8 cellular contexts compared by ENCODE assay signal in genomic region chr3:19147905-19148767, GRCh38. TPM values are rescaled to one million over a fixed set of nuclear protein-coding genes. Genes with fewer than 3 reads are reported as not detected.
A peak's percentile ranks its signal among the peaks of the same experiment; 100 is the strongest.
DNase-seq lines count a peak whose midpoint lies in the region; ATAC-seq and TF ChIP-seq lines count a peak whose summit lies in the region.

TSS of gene KCNH8 (plus strand) at chr3:19148510. CDS start at chr3:19148720, 210 bp downstream.

- H3K27me3 Mint-ChIP-seq in activated CD8-positive, alpha-beta T cell treated with anti-CD3 and anti-CD28 coated beads, Interleukin-2, amount 10 ng/mL, durations not matched to agents 7 days and 5 days (ENCODE audit: low read depth) = peaks cover 33% of the 10 kb centered on the region
- peaks cover 23% of the 10 kb centered on the region for H3K27me3 Mint-ChIP-seq in neural crest cell (ENCODE audit: low read depth)

- H3K9me3 ChIP-seq in MM.1S (replicated peaks; ENCODE audit: insufficient read depth, low read length) = no peaks in the 10 kb centered on the region

- H3K4me1 ChIP-seq in MM.1S (ENCODE audit: low read length) = no peaks in the 10 kb centered on the region

- H4K20me1 ChIP-seq in MM.1S (ENCODE audit: insufficient read depth, low read length) = no peaks in the 10 kb centered on the region

- H3K79me2 ChIP-seq in MM.1S (ENCODE audit: low read length) = no peaks in the 10 kb centered on the region

- H3K9ac ChIP-seq in MM.1S (ENCODE audit: low read length) = peak within 1 kb of the TSS; percentile 57; the same call in 1 of the 2 replicates

- H3K4me3 ChIP-seq in MM.1S (ENCODE audit: low read length) = peak within 1 kb of the TSS; percentile 72
- peak within 1 kb of the TSS; percentile 64 for H3K4me3 ChIP-seq in fibroblast of pulmonary artery (replicated peaks; ENCODE audit: low read depth, low read length)

- DNase-seq in COR-L47 (lab: John Stamatoyannopoulos, UW) (peak; percentile 70), MM.1S (no peak), fibroblast of pulmonary artery (ENCODE audit: low read depth) (no peak), neural crest cell (ENCODE audit: low read depth, low spot score) (peak; percentile 48), AG08395 (ENCODE audit: low spot score) (no peak)
- DNase-seq in activated CD8-positive, alpha-beta T cell treated with anti-CD3 and anti-CD28 coated beads, Interleukin-2, amount 10 ng/mL, durations not matched to agents 7 days and 5 days = peak; percentile 26

- peaks cover 3% of the 10 kb centered on the region for H3K9me3 Mint-ChIP-seq in activated CD8-positive, alpha-beta T cell treated with anti-CD3 and anti-CD28 coated beads, Interleukin-2, amount 10 ng/mL, durations not matched to agents 7 days and 5 days (ENCODE audit: insufficient read depth)
- H3K9me3 Mint-ChIP-seq in neural crest cell = no peaks in the 10 kb centered on the region

- H3K9me2 ChIP-seq in MM.1S (replicated peaks; ENCODE audit: insufficient read depth, low read length) = no peaks in the 10 kb centered on the region

- peak within 1 kb of the TSS; percentile 83 for H2AFZ ChIP-seq in MM.1S (ENCODE audit: low read length)

- CTCF ChIA-PET in activated CD8-positive, alpha-beta T cell treated with anti-CD3 and anti-CD28 coated beads, Interleukin-2, amount 10 ng/mL, durations not matched to agents 7 days and 5 days (lab: Charles Lee) = interaction anchor here (0.7 to 1.3 kb wide), 3 partner anchors 18 to 1251 kb away, joined by 3 to 4 read pairs (median 3); no protein-coding TSS in a partner anchor

- peak within 1 kb of the TSS; percentile 70 for H3K27ac Mint-ChIP-seq in activated CD8-positive, alpha-beta T cell treated with anti-CD3 and anti-CD28 coated beads, Interleukin-2, amount 10 ng/mL, durations not matched to agents 7 days and 5 days
- peak within 1 kb of the TSS; percentile 96 for H3K27ac Mint-ChIP-seq in neural crest cell (ENCODE audit: unreplicated experiment)

- ATAC-seq in activated CD8-positive, alpha-beta T cell treated with anti-CD3 and anti-CD28 coated beads, Interleukin-2, amount 10 ng/mL, durations not matched to agents 7 days and 5 days = peak; percentile 34
- ATAC-seq in HG03159 (IDR thresholded peaks at IDR 0.05; ENCODE audit: unreplicated experiment) (no peak), GM21447 (IDR thresholded peaks at IDR 0.05; ENCODE audit: unreplicated experiment) (no peak)

- TF ChIP-seq CTCF in MM.1S (IDR thresholded peaks at IDR 0.05; ENCODE audit: low read length) (no peak), fibroblast of pulmonary artery (IDR thresholded peaks at IDR 0.05; ENCODE audit: low read length, missing control alignments) (no peak), neural crest cell (conservative IDR thresholded peaks at IDR 0.05) (peak; percentile 7)

- H3K4me3 Mint-ChIP-seq in activated CD8-positive, alpha-beta T cell treated with anti-CD3 and anti-CD28 coated beads, Interleukin-2, amount 10 ng/mL, durations not matched to agents 7 days and 5 days = peak within 1 kb of the TSS; percentile 86
- peak within 1 kb of the TSS; percentile 98 for H3K4me3 Mint-ChIP-seq in neural crest cell

- peak within 1 kb of the TSS; percentile 93 for H3K4me2 ChIP-seq in MM.1S (ENCODE audit: low read depth, low read length)

- POLR2A ChIA-PET in activated CD8-positive, alpha-beta T cell treated with anti-CD3 and anti-CD28 coated beads, Interleukin-2, amount 10 ng/mL, durations not matched to agents 7 days and 5 days (lab: Charles Lee) = no interaction called here

- no peaks in the 10 kb centered on the region for H3K36me3 Mint-ChIP-seq in activated CD8-positive, alpha-beta T cell treated with anti-CD3 and anti-CD28 coated beads, Interleukin-2, amount 10 ng/mL, durations not matched to agents 7 days and 5 days (ENCODE audit: low read depth)
- H3K36me3 Mint-ChIP-seq in neural crest cell (ENCODE audit: low read depth) = no peaks in the 10 kb centered on the region

- peaks cover 6% of the 10 kb centered on the region for H3F3A ChIP-seq in MM.1S (ENCODE audit: insufficient read depth, low read length)

- H3K27ac ChIP-seq in MM.1S (ENCODE audit: low read length) = peak within 1 kb of the TSS; percentile 70; the same call in 1 of the 2 replicates

- peaks cover 17% of the 10 kb centered on the region for H3K4me1 Mint-ChIP-seq in activated CD8-positive, alpha-beta T cell treated with anti-CD3 and anti-CD28 coated beads, Interleukin-2, amount 10 ng/mL, durations not matched to agents 7 days and 5 days (ENCODE audit: low read depth)
- H3K4me1 Mint-ChIP-seq in neural crest cell = peaks cover 25% of the 10 kb centered on the region

- H3K27me3 ChIP-seq in MM.1S (replicated peaks; ENCODE audit: insufficient read depth, low read length) = peaks cover 17% of the 10 kb centered on the region

- H3K36me3 ChIP-seq in MM.1S (replicated peaks; ENCODE audit: insufficient read depth, low read length) = no peaks in the 10 kb centered on the region

RNA-seq across cellular contexts. Expression of gene KCNH8, which starts in this region (rescaled TPM):
- not detected for total RNA-seq in activated CD8-positive, alpha-beta T cell treated with anti-CD3 and anti-CD28 coated beads, Interleukin-2, amount 10 ng/mL, durations not matched to agents 7 days and 5 days
- total RNA-seq in neural crest cell = 3.5 and 3.8 TPM in 2 replicates

Comparison
In these comparisons a context has a peak if more than half of its experiments do, and no peak if none do; other contexts are left out.
1. Peak in DNase-seq and ATAC-seq in activated CD8-positive, alpha-beta T cell treated with anti-CD3 and anti-CD28 coated beads, Interleukin-2, amount 10 ng/mL, durations not matched to agents 7 days and 5 days; RNA of the gene not detected or under 1 TPM.
2. DNase-seq: peak in COR-L47 (single experiment) and neural crest cell (single experiment); none in MM.1S (single experiment), fibroblast of pulmonary artery (single experiment) and AG08395 (single experiment).